ENCODE assay signal across 8 cellular contexts in genomic region chr1:119549719-119550141, GRCh38. TPM values are rescaled to one million over a fixed set of nuclear protein-coding genes. Genes with fewer than 3 reads are reported as not detected.
A peak's percentile ranks its signal among the peaks of the same experiment; 100 is the strongest.
DNase-seq lines count a peak whose midpoint lies in the region; ATAC-seq, FAIRE-seq and TF ChIP-seq lines count a peak whose summit lies in the region.

No MANE protein-coding gene starts in this region.

- no peak overlapping the region for H2AFZ ChIP-seq in K562 (ENCODE audit: low read depth, low read length)
- H2AFZ ChIP-seq in keratinocyte (ENCODE audit: control insufficient read depth, low read length) = no peak overlapping the region

- intact Hi-C loops in K562 (cut with micrococcal nuclease) = loop anchor here (1.0 kb wide), 3 partner anchors 64 to 114 kb away; partner anchors contain the start of gene ZNF697

- no peak overlapping the region for H3K9ac ChIP-seq in K562 (ENCODE audit: insufficient read depth in 1 of 2, low read depth in 2 of 2, low read length in 2 of 2)
- H3K9ac ChIP-seq in keratinocyte (ENCODE audit: control insufficient read depth, extremely low read depth, insufficient read depth, low read length) = no peak overlapping the region

- in situ Hi-C loops in GM13976 (cut with MboI; ENCODE audit: low sequenced_read_pairs, unreplicated experiment) (loop anchor here (10.0 to 25.0 kb wide), 2 partner anchors 55 to 138 kb away; no protein-coding TSS in a partner anchor), K562 (cut with MboI) (no loop called here)

- no peaks in the 10 kb centered on the region for H3K36me3 Mint-ChIP-seq in naive thymus-derived CD8-positive, alpha-beta T cell

- H3K36me3 ChIP-seq in K562 (ENCODE audit: control insufficient read depth, insufficient read depth, low read length) (no peaks in the 10 kb centered on the region), keratinocyte (ENCODE audit: control insufficient read depth in 2 of 2, extremely low read depth in 1 of 2, insufficient read depth in 2 of 2, low read length in 2 of 2) (no peaks in the 10 kb centered on the region)

- no peaks in the 10 kb centered on the region for H3K9me3 Mint-ChIP-seq in stimulated activated naive CD8-positive, alpha-beta T cell treated with anti-CD3 and anti-CD28 coated beads, Interleukin-15, amount 100 ng/mL, for 72 hours
- H3K9me3 Mint-ChIP-seq in naive thymus-derived CD8-positive, alpha-beta T cell = no peaks in the 10 kb centered on the region

- POLR2A ChIA-PET in K562 (lab: Yijun Ruan, JAX) = no interaction called here
- POLR2A ChIA-PET in naive thymus-derived CD8-positive, alpha-beta T cell (lab: Charles Lee) = no interaction called here

- no peak overlapping the region for H3K27ac Mint-ChIP-seq in stimulated activated naive CD8-positive, alpha-beta T cell treated with anti-CD3 and anti-CD28 coated beads, Interleukin-15, amount 100 ng/mL, for 72 hours
- no peak overlapping the region for H3K27ac Mint-ChIP-seq in naive thymus-derived CD8-positive, alpha-beta T cell

- peak; percentile 99 for ATAC-seq in K562
- peak; percentile 62 for ATAC-seq in stimulated activated naive CD8-positive, alpha-beta T cell treated with anti-CD3 and anti-CD28 coated beads, Interleukin-15, amount 100 ng/mL, for 72 hours
- ATAC-seq in naive thymus-derived CD8-positive, alpha-beta T cell = no peak

- H3K4me3 ChIP-seq in HL-60 (replicated peaks; ENCODE audit: insufficient read depth, low read length) = no peak overlapping the region
- no peak overlapping the region for H3K4me3 ChIP-seq in K562
- H3K4me3 ChIP-seq in keratinocyte (ENCODE audit: control insufficient read depth in 2 of 3, extremely low read depth in 1 of 3, insufficient read depth in 2 of 3, low read depth in 1 of 3, low read length in 3 of 3) = no peak overlapping the region

- H3K27me3 Mint-ChIP-seq in stimulated activated naive CD8-positive, alpha-beta T cell treated with anti-CD3 and anti-CD28 coated beads, Interleukin-15, amount 100 ng/mL, for 72 hours = no peaks in the 10 kb centered on the region
- H3K27me3 Mint-ChIP-seq in naive thymus-derived CD8-positive, alpha-beta T cell = peaks cover 0 to 4% (median 0%) of the 10 kb centered on the region in 5 donors

- 8% methylated on average over 5 of the region's 5 CpGs for WGBS in K562 (ENCODE audit: insufficient coverage, low coverage, missing lambda C conversion rate)

- TF ChIP-seq CTCF in GM13976 (IDR thresholded peaks at IDR 0.05; ENCODE audit: borderline replicate concordance, control extremely low read depth, extremely low read depth, insufficient read depth, missing control alignments) (peak; percentile 53), HL-60 (IDR thresholded peaks at IDR 0.05; ENCODE audit: insufficient read depth, low read length) (peak; percentile 60), K562 (IDR thresholded peaks at IDR 0.05 in 2 of 3, conservative IDR thresholded peaks at IDR 0.05 in 1 of 3; ENCODE audit: insufficient read depth in 2 of 3, low read depth in 1 of 3, low read length in 3 of 3) (peak; percentile 67 to 79 (median 69)), keratinocyte (optimal IDR thresholded peaks at IDR 0.05 in 1 of 3, IDR thresholded peaks at IDR 0.05 in 1 of 3, conservative IDR thresholded peaks at IDR 0.05 in 1 of 3; ENCODE audit: extremely low read depth in 1 of 3, insufficient read depth in 2 of 3, low read length in 3 of 3) (peak; percentile 59 to 71 (median 59))

- peak; percentile 61 to 76 for TF ChIP-seq RAD21 in K562 (CRISPR knock-in tag; conservative IDR thresholded peaks at IDR 0.05 in 1 of 2, IDR thresholded peaks at IDR 0.05 in 1 of 2)

- TF ChIP-seq EP300 in K562 (IDR thresholded peaks at IDR 0.05; ENCODE audit: low read length) = no peak

- peak; percentile 91 for FAIRE-seq in K562 (lab: Jason Lieb, UNC)
- no peak for FAIRE-seq in keratinocyte (lab: Jason Lieb, UNC)

- no peaks in the 10 kb centered on the region for H3K4me1 Mint-ChIP-seq in stimulated activated naive CD8-positive, alpha-beta T cell treated with anti-CD3 and anti-CD28 coated beads, Interleukin-15, amount 100 ng/mL, for 72 hours
- no peaks in the 10 kb centered on the region for H3K4me1 Mint-ChIP-seq in naive thymus-derived CD8-positive, alpha-beta T cell

- H4K20me1 ChIP-seq in K562 (replicated peaks; ENCODE audit: control insufficient read depth, insufficient read depth, low read length) (no peaks in the 10 kb centered on the region), keratinocyte (ENCODE audit: control insufficient read depth, extremely low read depth, insufficient read depth, low read length) (no peaks in the 10 kb centered on the region)

- no peak overlapping the region for H3K4me3 Mint-ChIP-seq in stimulated activated naive CD8-positive, alpha-beta T cell treated with anti-CD3 and anti-CD28 coated beads, Interleukin-15, amount 100 ng/mL, for 72 hours
- H3K4me3 Mint-ChIP-seq in naive thymus-derived CD8-positive, alpha-beta T cell = no peak overlapping the region

- H3K27ac ChIP-seq in HL-60 (replicated peaks) (no peak overlapping the region), K562 (ENCODE audit: extremely low read depth, low read depth, low read length) (no peak overlapping the region), keratinocyte (ENCODE audit: control insufficient read depth, insufficient read depth, low read length) (no peak overlapping the region)

- H3K4me2 ChIP-seq in K562 (ENCODE audit: insufficient read depth, low read length) (no peak overlapping the region), keratinocyte (ENCODE audit: control insufficient read depth, extremely low read depth, insufficient read depth, low read depth, low read length) (no peak overlapping the region)

- no TSS peak for BruUV-seq in K562 (replicated peaks; lab: Mats Ljungman, UMichigan)

- no peaks in the 10 kb centered on the region for H3K9me1 ChIP-seq in K562 (ENCODE audit: control insufficient read depth, insufficient read depth, low read length)
- no peaks in the 10 kb centered on the region for H3K9me1 ChIP-seq in keratinocyte (ENCODE audit: control insufficient read depth, extremely low read depth, insufficient read depth, low read length)

- dilution Hi-C loops in keratinocyte (cut with MboI; ENCODE audit: extremely low pct_ligation_motif_present, low sequenced_read_pairs) = no loop called here

- CTCF ChIA-PET in K562 (lab: Yijun Ruan, JAX; ENCODE audit: low intra/inter-chr PET ratio) = no interaction called here

- no peak for TF ChIP-seq POLR2A in K562 (conservative IDR thresholded peaks at IDR 0.05)

- H3K79me2 ChIP-seq in K562 (ENCODE audit: control insufficient read depth, insufficient read depth, low read length) = no peaks in the 10 kb centered on the region
- no peaks in the 10 kb centered on the region for H3K79me2 ChIP-seq in keratinocyte (ENCODE audit: control insufficient read depth, insufficient read depth, low read length)

- DNase-seq in AG08395 (ENCODE audit: low spot score) = peak; percentile 31
- DNase-seq in GM13976 (ENCODE audit: low spot score) = peak; percentile 20
- peak in 1 of 2 experiments; percentile 78 for DNase-seq in HL-60 (ENCODE audit: low read depth in 1 of 2, low spot score in 1 of 2)
- DNase-seq in NCI-H748 treated with DMSO at 0.1 percent for 48 hours (lab: John Stamatoyannopoulos, UW) = peak; percentile 59
- DNase-seq in K562 (ENCODE audit: extremely low read depth in 1 of 4, low spot score in 3 of 4) = peak; percentile 26 to 81 (median 44)
- DNase-seq in keratinocyte (ENCODE audit: low read depth, low spot score) = peak; percentile 35
- DNase-seq in stimulated activated naive CD8-positive, alpha-beta T cell treated with anti-CD3 and anti-CD28 coated beads, Interleukin-15, amount 100 ng/mL, for 72 hours = peak; percentile 10 to 15
- DNase-seq in naive thymus-derived CD8-positive, alpha-beta T cell = no peak

- H3K27me3 ChIP-seq in HL-60 (ENCODE audit: insufficient read depth, poor library complexity, severe bottlenecking) = no peaks in the 10 kb centered on the region
- no peaks in the 10 kb centered on the region for H3K27me3 ChIP-seq in K562 (ENCODE audit: control insufficient read depth in 2 of 2, insufficient read depth in 2 of 2, low read length in 2 of 2)
- H3K27me3 ChIP-seq in keratinocyte (ENCODE audit: control insufficient read depth, extremely low read depth, insufficient read depth, low read length) = no peaks in the 10 kb centered on the region

- H3K4me1 ChIP-seq in K562 (replicated peaks in 1 of 2; ENCODE audit: control insufficient read depth in 2 of 2, insufficient read depth in 2 of 2, low read length in 2 of 2) (no peaks in the 10 kb centered on the region; a peak in 1 of 5 replicates), keratinocyte (ENCODE audit: control insufficient read depth, extremely low read depth, insufficient read depth, low read length) (no peaks in the 10 kb centered on the region)

- H3K9me3 ChIP-seq in K562 (replicated peaks; ENCODE audit: control insufficient read depth, insufficient read depth, low read depth, low read length) (no peaks in the 10 kb centered on the region), keratinocyte (ENCODE audit: control insufficient read depth, low read depth, low read length) (no peaks in the 10 kb centered on the region)

RNA-seq across cellular contexts. Expression of gene HSD3B1, which starts 42.7 kb away (rescaled TPM):
- not detected in 2 replicates for total RNA-seq in K562 (2011; cell fraction: chromatin; rRNA removed; ENCODE audit: low replicate concordance)
- not detected in 2 replicates for total RNA-seq in K562 (2011; cell fraction: nucleolus; rRNA removed)
- not detected in 2 replicates for total RNA-seq in K562 (2011; cell fraction: nucleoplasm; rRNA removed)
- total RNA-seq in K562 (2014; rRNA removed) = not detected in 2 replicates
- total RNA-seq in K562 (2014; rRNA removed; fragmentation: Illumina TruSeq; extraction: Trizol) = not detected in 2 replicates
- not detected in 2 replicates for total RNA-seq in K562 (2015; rRNA removed; fragmentation: Illumina TruSeq; extraction: Trizol)
- not detected in 2 replicates for total RNA-seq in K562 (2021)
- polyA plus RNA-seq in K562 (2011; rRNA removed) = not detected in 2 replicates
- polyA plus RNA-seq in K562 (2011; cell fraction: cytosol; rRNA removed) = not detected in 2 replicates
- polyA plus RNA-seq in K562 (2011; cell fraction: nucleus; rRNA removed) = not detected in 2 replicates
- polyA plus RNA-seq in K562 (2012) = not detected in 2 replicates
- not detected in 2 replicates for polyA plus RNA-seq in K562 (2014; fragmentation: Illumina TruSeq; extraction: Trizol)
- not detected for polyA plus RNA-seq in K562 (2014; fragmentation: Nextera tagmentation; extraction: Ambion mirVana)
- not detected in 2 replicates for polyA plus RNA-seq in K562 (2014; rRNA removed)
- polyA minus RNA-seq in K562 (2011; rRNA and poly(A)+ RNA removed) = not detected in 2 replicates
- not detected in 2 replicates for polyA minus RNA-seq in K562 (2011; cell fraction: cytosol; rRNA and poly(A)+ RNA removed)
- not detected in 2 replicates for polyA minus RNA-seq in K562 (2011; cell fraction: nucleus; rRNA and poly(A)+ RNA removed)
- polyA plus RNA-seq in keratinocyte = 0.34 to 0.50 TPM (median 0.48 TPM) in 3 replicates
- polyA plus RNA-seq in keratinocyte (2011; ENCODE audit: low read depth) = not detected
- polyA plus RNA-seq in keratinocyte (2011; cell fraction: cytosol; rRNA removed) = 0.56 and 0.66 TPM in 2 replicates
- 0.34 and 0.73 TPM in 2 replicates for polyA plus RNA-seq in keratinocyte (2011; cell fraction: nucleus; rRNA removed)
- 0.18 and 0.21 TPM in 2 replicates for polyA plus RNA-seq in keratinocyte (2012; ENCODE audit: low replicate concordance)
- 0.16 to 0.49 TPM (median 0.22 TPM) in 3 replicates for polyA minus RNA-seq in keratinocyte
- polyA minus RNA-seq in keratinocyte (2011; cell fraction: cytosol; rRNA and poly(A)+ RNA removed) = not detected
- polyA minus RNA-seq in keratinocyte (2011; cell fraction: nucleus; rRNA and poly(A)+ RNA removed) = not detected in 2 replicates
- not detected for total RNA-seq in naive thymus-derived CD8-positive, alpha-beta T cell
- not detected for polyA plus RNA-seq in naive thymus-derived CD8-positive, alpha-beta T cell

Comparison
In these comparisons a context has a peak if more than half of its experiments do, and no peak if none do; other contexts are left out.
1. DNase-seq: peak in AG08395 (single experiment), GM13976 (single experiment), NCI-H748 treated with DMSO at 0.1 percent for 48 hours (single experiment), K562 (4 of 4), keratinocyte (single experiment) and stimulated activated naive CD8-positive, alpha-beta T cell treated with anti-CD3 and anti-CD28 coated beads, Interleukin-15, amount 100 ng/mL, for 72 hours (2 of 2); none in naive thymus-derived CD8-positive, alpha-beta T cell (0 of 10).
2. ATAC-seq: peak in K562 (single experiment) and stimulated activated naive CD8-positive, alpha-beta T cell treated with anti-CD3 and anti-CD28 coated beads, Interleukin-15, amount 100 ng/mL, for 72 hours (single experiment); none in naive thymus-derived CD8-positive, alpha-beta T cell (0 of 2).
3. Peak in every context shown above with its lines, with median percentiles within 50 percentile points of each other: CTCF ChIP-seq.